Comparison of ENCODE assay signal across 8 cellular contexts in the genomic region with DNA sequence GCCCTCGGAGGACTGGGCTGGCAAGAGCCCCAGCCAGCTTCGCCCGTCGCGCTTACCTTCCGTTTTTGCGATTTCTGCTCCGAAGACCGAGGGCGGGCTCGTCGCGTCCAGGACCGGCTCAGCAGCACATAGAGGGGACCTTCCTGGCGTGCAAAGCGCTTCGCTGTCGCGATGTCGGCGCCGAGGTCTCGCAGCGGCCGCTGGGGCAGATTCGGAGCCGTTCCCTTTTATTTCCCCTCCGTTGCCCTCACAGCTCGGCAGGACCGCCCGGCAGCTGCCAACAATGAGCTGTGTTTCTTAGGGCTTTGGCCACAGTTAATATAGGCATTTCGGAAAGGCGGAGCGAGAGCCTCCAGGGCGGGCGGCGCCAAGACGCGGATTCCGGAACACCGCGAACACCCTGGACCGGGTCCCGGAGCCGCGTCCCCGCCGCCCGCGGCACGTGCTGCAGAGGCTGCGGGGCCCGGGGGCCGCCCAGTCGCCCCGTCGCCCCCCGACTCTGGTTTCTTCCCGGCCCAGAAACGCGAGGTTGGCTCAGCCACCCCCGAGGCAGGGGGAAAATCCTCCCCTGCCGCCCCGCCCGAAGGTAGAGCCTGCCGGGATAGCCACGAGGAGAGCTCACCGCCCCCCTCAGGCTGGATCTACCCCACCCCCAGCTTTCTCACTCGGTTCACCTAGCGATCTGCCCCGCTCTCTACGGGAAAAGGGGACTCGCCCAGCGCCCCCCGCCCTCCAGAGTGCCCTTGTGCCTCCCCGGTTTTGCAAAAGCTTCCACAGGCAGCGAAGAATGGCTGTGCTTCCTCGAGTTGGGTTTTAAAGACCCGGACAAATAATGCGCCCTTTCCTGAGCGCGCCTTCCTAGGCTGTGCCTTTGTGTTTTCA. TPM values are rescaled to one million over a fixed set of nuclear protein-coding genes. Genes with fewer than 3 reads are reported as not detected.
A peak's percentile ranks its signal among the peaks of the same experiment; 100 is the strongest.
DNase-seq lines count a peak whose midpoint lies in the region; ATAC-seq and TF ChIP-seq lines count a peak whose summit lies in the region.

A gene with protein sequence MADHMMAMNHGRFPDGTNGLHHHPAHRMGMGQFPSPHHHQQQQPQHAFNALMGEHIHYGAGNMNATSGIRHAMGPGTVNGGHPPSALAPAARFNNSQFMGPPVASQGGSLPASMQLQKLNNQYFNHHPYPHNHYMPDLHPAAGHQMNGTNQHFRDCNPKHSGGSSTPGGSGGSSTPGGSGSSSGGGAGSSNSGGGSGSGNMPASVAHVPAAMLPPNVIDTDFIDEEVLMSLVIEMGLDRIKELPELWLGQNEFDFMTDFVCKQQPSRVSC (minus strand): TSS at position 292 of the 882 bp plus-strand sequence. CDS start 704 bp downstream, outside the sequence.

- H4K20me1 ChIP-seq in OCI-LY7 (ENCODE audit: insufficient read depth, low read length): peaks cover 12% of the 10 kb centered on the region

- no TSS peak for BruUV-seq in OCI-LY7 (replicated peaks; lab: Mats Ljungman, UMichigan)

- CTCF ChIA-PET in OCI-LY7 (lab: Charles Lee; ENCODE audit: unreplicated experiment): interaction anchor here (0.7 to 1.5 kb wide), 5 partner anchors 9 to 155 kb away, joined by 3 to 4 read pairs (median 3); no protein-coding TSS in a partner anchor

- H3K4me1 ChIP-seq in OCI-LY7 (ENCODE audit: insufficient read depth, low read length, poor library complexity, severe bottlenecking): peaks cover 28% of the 10 kb centered on the region

- H3K9me2 ChIP-seq in OCI-LY7 (ENCODE audit: insufficient read depth, low read length): no peaks in the 10 kb centered on the region

- peak within 1 kb of the TSS; percentile 88 for H2AFZ ChIP-seq in OCI-LY7 (ENCODE audit: low read length)

- peaks cover 28% of the 10 kb centered on the region for H3K36me3 ChIP-seq in OCI-LY7 (ENCODE audit: insufficient read depth, low read length)

- H3K27ac ChIP-seq in OCI-LY7 (ENCODE audit: low read depth, low read length, poor library complexity, severe bottlenecking): peak within 1 kb of the TSS; percentile 92

- intact Hi-C loops in OCI-LY7 (cut with micrococcal nuclease; ENCODE audit: unreplicated experiment): loop anchor here (2.0 to 5.0 kb wide), 3 partner anchors 346 to 602 kb away; a partner anchor contains a TSS

- peak within 1 kb of the TSS; percentile 94 for H3K4me2 ChIP-seq in OCI-LY7 (ENCODE audit: low read length)

- H3K9me3 ChIP-seq in OCI-LY7 (ENCODE audit: low read length): no peaks in the 10 kb centered on the region

- no peak for TF ChIP-seq CTCF in OCI-LY7 (conservative IDR thresholded peaks at IDR 0.05; ENCODE audit: low read length)
- TF ChIP-seq CTCF in epithelial cell of esophagus (IDR thresholded peaks at IDR 0.05; ENCODE audit: insufficient read depth, low read depth, low read length, missing control alignments): peak; percentile 9

- H3K4me3 ChIP-seq in OCI-LY7 (ENCODE audit: low read depth, low read length, poor library complexity, severe bottlenecking) (peak within 1 kb of the TSS; percentile 92), epithelial cell of esophagus (ENCODE audit: low read length) (peak within 1 kb of the TSS; percentile 97)

- peaks cover 26% of the 10 kb centered on the region for H3K79me2 ChIP-seq in OCI-LY7 (ENCODE audit: insufficient read depth, low read depth, low read length)

- POLR2A ChIA-PET in OCI-LY7 (lab: Charles Lee): interaction anchor here (0.5 to 3.8 kb wide), 55 partner anchors 10 to 981 kb away, joined by 3 to 31 read pairs (median 3); a partner anchor contains a TSS

- DNase-seq in D341Med (ENCODE audit: low spot score) (peak; percentile 91), HuH-7 (ENCODE audit: low spot score) (peak; percentile 84), OCI-LY7 (ENCODE audit: low spot score) (peak; percentile 95), activated T-cell treated with anti-CD3 and anti-CD28 coated beads for 24 hours (ENCODE audit: low read depth) (peak; percentile 85), epithelial cell of esophagus (ENCODE audit: low read depth) (peak; percentile 94), mucosa of gallbladder (ENCODE audit: low spot score) (peak; percentile 95)
- peak; percentile 78 for DNase-seq in stimulated activated CD8-positive, alpha-beta memory T cell treated with anti-CD3 and anti-CD28 coated beads, Interleukin-4, amount 100 ng/mL, for 24 hours (ENCODE audit: low read depth)

- ATAC-seq in GM21515 (IDR thresholded peaks at IDR 0.05; ENCODE audit: unreplicated experiment): peak; percentile 67

RNA-seq across cellular contexts. Expression of the gene that starts here (rescaled TPM):
- 31.2 and 40.1 TPM in 2 replicates for total RNA-seq in OCI-LY7 (2014; rRNA removed; shearing (Covaris generic))
- total RNA-seq in OCI-LY7 (2022) (27.1 and 35.0 TPM in 2 replicates), mucosa of gallbladder (176 TPM)

Comparison
In these comparisons a context has a peak if more than half of its experiments do, and no peak if none do; other contexts are left out.
1. Peak in every context shown above with its lines: DNase-seq, ATAC-seq, H3K4me3 ChIP-seq and H3K27ac ChIP-seq.